In genomic region chr17:78840780-78841611, GRCh38 we compare ENCODE assay signal across 8 cellular contexts. TPM values are rescaled to one million over a fixed set of nuclear protein-coding genes. Genes with fewer than 3 reads are reported as not detected.
DNase-seq lines count a peak whose midpoint lies in the region; ATAC-seq, FAIRE-seq and TF ChIP-seq lines count a peak whose summit lies in the region.

TSS of gene USP36 (minus strand) at chr17:78840814. CDS start at chr17:78836363, 4,451 bp downstream.

- ATAC-seq in GM18498 (IDR thresholded peaks at IDR 0.05; ENCODE audit: unreplicated experiment) (peak; percentile 91), HG02938 (IDR thresholded peaks at IDR 0.05; ENCODE audit: unreplicated experiment) (peak; percentile 87), left ventricle myocardium superior (peak; percentile 96), psoas muscle (peak; percentile 95)

- H3K4me1 ChIP-seq in psoas muscle: peaks cover 15% of the 10 kb centered on the region

- peak within 1 kb of the TSS; percentile 96 for H3K27ac ChIP-seq in angular gyrus (ENCODE audit: low read depth, low read length)
- peak within 1 kb of the TSS; percentile 100 for H3K27ac ChIP-seq in psoas muscle

- TF ChIP-seq CTCF in psoas muscle (IDR thresholded peaks at IDR 0.05): peak; percentile 14

- H3K36me3 ChIP-seq in psoas muscle (ENCODE audit: insufficient read depth in 1 of 2, low read depth in 1 of 2): peaks cover 10 to 22% of the 10 kb centered on the region in 2 donors

- DNase-seq in NCI-H187 (lab: John Stamatoyannopoulos, UW) (peak; percentile 97 to 98), T-helper 2 cell (peak; percentile 99 to 100 (median 99)), left ventricle myocardium superior (peak; percentile 100), psoas muscle (peak; percentile 99 to 100), urothelium cell line (ENCODE audit: low spot score) (peak; percentile 100)

- 0 to 1% (median 0%) methylated on average over 57 to 74 of the region's 74 CpGs for WGBS in psoas muscle, 3 donors

- peak; percentile 97 for FAIRE-seq in urothelium cell line (lab: Jason Lieb, UNC)

- intact Hi-C loops in left ventricle myocardium superior (cut with micrococcal nuclease) (no loop called here), psoas muscle (cut with DNase I) (no loop called here)

- peak within 1 kb of the TSS; percentile 74 for H3K4me3 ChIP-seq in psoas muscle

- H3K9me3 ChIP-seq in psoas muscle: no peaks in the 10 kb centered on the region

- no peaks in the 10 kb centered on the region for H3K27me3 ChIP-seq in psoas muscle (ENCODE audit: insufficient read depth in 3 of 3, low read length in 2 of 3)

RNA-seq across cellular contexts. Expression of gene USP36, which starts in this region (rescaled TPM):
- 24.7 TPM for total RNA-seq in left ventricle myocardium superior
- 10 to 100 TPM; 24.2 to 40.5 (median 28.8) TPM for total RNA-seq in psoas muscle
- 10 to 100 TPM; 14.0 to 23.7 (median 20.6) TPM for polyA plus RNA-seq in psoas muscle

Comparison
In these comparisons a context has a peak if more than half of its experiments do, and no peak if none do; other contexts are left out.
1. Peak in every context shown above with its lines: DNase-seq, ATAC-seq, H3K4me3 ChIP-seq and H3K27ac ChIP-seq.